In genomic region chr11:13298765-13299164, GRCh38 we compare ENCODE assay signal across 15 cellular contexts.
"Had no signal": no experiment of that assay in that cellular context is flagged by ENCODE, and none has a peak within 500 bp of the region (broad histone marks: within the 10 kb centered on the region; RNA-seq: fewer than 3 reads in every experiment).

No MANE protein-coding gene starts in this region.

- H3K9me3 Mint-ChIP-seq: nephron progenitor cell, type B pancreatic cell had no signal

- H3K27ac Mint-ChIP-seq: nephron progenitor cell, type B pancreatic cell had no signal

- DNase-seq: activated CD4-positive, alpha-beta T cell treated with anti-CD3 and anti-CD28 coated beads, Interleukin-2, amount 50 U/mL, for 4 hours; activated CD4-positive, CD25-positive, alpha-beta regulatory T cell treated with anti-CD3 and anti-CD28 coated beads, Interleukin-2, amount 50 U/mL, for 72 hours; activated gamma-delta T cell treated with Interleukin-2 at 50 U/mL for 16 hours; colonic mucosa; effector CD8-positive, alpha-beta T cell; erythroblast; left cardiac atrium; nephron progenitor cell; psoas muscle; SHP77 treated with DMSO at 0.1 percent for 48 hours; stimulated activated CD4-positive, alpha-beta T cell treated with anti-CD3 and anti-CD28 coated beads, Interleukin-2, amount 100 ng/mL, for 48 hours; stimulated activated naive CD8-positive, alpha-beta T cell treated with anti-CD3 and anti-CD28 coated beads, Interleukin-15, Interleukin-2, amounts not matched to agents 100 U/mL and 50 U/mL, for 24 hours; SW 1271; T-helper 9 cell had no signal

- H3K4me3 Mint-ChIP-seq: nephron progenitor cell, type B pancreatic cell had no signal

- H3K4me1 Mint-ChIP-seq: nephron progenitor cell had no signal

- H3K36me3 Mint-ChIP-seq: type B pancreatic cell had no signal
